27 cellular contexts compared by ENCODE assay signal in genomic region chr12:83619973-83620372, GRCh38.
"Had no signal": no experiment of that assay in that cellular context is flagged by ENCODE, and none has a peak within 500 bp of the region (broad histone marks: within the 10 kb centered on the region; RNA-seq: fewer than 3 reads in every experiment).

No MANE protein-coding gene starts in this region.

- H3K4me3 ChIP-seq: stomach, suprapubic skin, testis, thoracic aorta, thyroid gland, tibial artery, tibial nerve, transverse colon, upper lobe of left lung, upper lobe of right lung, uterus, vagina had no signal

- ATAC-seq: stimulated activated effector memory CD8-positive, alpha-beta T cell treated with anti-CD3 and anti-CD28 coated beads, Interleukin-12 subunit alpha, Interleukin-12 subunit beta, amount 100 ng/mL, for 72 hours; stimulated activated memory B cell treated with anti-CD40 and anti-IgM and Interleukin-4, amounts not matched to agents 10 μg/mL and 1 μg/mL and 100 μg/mL, for 72 hours; stimulated activated naive B cell treated with anti-CD40 and anti-IgM and Interleukin-4, amounts not matched to agents 10 μg/mL and 1 μg/mL and 100 μg/mL, for 72 hours; stimulated activated naive CD8-positive, alpha-beta T cell treated with anti-CD3 and anti-CD28 coated beads, Interleukin-15, amount 100 ng/mL, for 72 hours; stimulated activated naive CD8-positive, alpha-beta T cell treated with anti-CD3 and anti-CD28 coated beads, Interleukin-15, Interleukin-2, amounts not matched to agents 100 U/mL and 50 U/mL, for 24 hours; upper lobe of right lung had no signal

- H3K9me3 ChIP-seq: suprapubic skin, testis, thoracic aorta, thyroid gland, tibial artery, tibial nerve, transverse colon, upper lobe of left lung, upper lobe of right lung, uterus, vagina had no signal

- DNase-seq: stimulated activated CD4-positive, alpha-beta T cell treated with anti-CD3 and anti-CD28 coated beads, Interleukin-2, amount 100 ng/mL, for 48 hours; stimulated activated CD4-positive, alpha-beta T cell treated with anti-CD3 and anti-CD28 coated beads, Interleukin-4, amount 100 ng/mL, for 1 hour; stimulated activated CD4-positive, alpha-beta T cell treated with anti-CD3 and anti-CD28 coated beads, Interleukin-4, amount 100 ng/mL, for 24 hours; stimulated activated CD4-positive, alpha-beta T cell treated with anti-CD3 and anti-CD28 coated beads, Interleukin-4, amount 100 ng/mL, for 4 hours; stimulated activated CD8-positive, alpha-beta memory T cell treated with anti-CD3 and anti-CD28 coated beads, Interleukin-4, amount 100 ng/mL, for 48 hours; stimulated activated naive B cell treated with anti-CD40 and anti-IgM and Interleukin-4, amounts not matched to agents 10 μg/mL and 1 μg/mL and 100 μg/mL, for 72 hours; stimulated activated naive CD4-positive, alpha-beta T cell; stimulated activated naive CD4-positive, alpha-beta T cell treated with Interleukin-2 at 50 U/mL for 16 hours; stimulated activated naive CD8-positive, alpha-beta T cell treated with anti-CD3 and anti-CD28 coated beads, Interleukin-15, amount 100 ng/mL, for 72 hours; stimulated activated naive CD8-positive, alpha-beta T cell treated with anti-CD3 and anti-CD28 coated beads, Interleukin-15, Interleukin-2, amounts not matched to agents 100 U/mL and 50 U/mL, for 24 hours; stomach; substantia nigra; testis; thyroid gland; tibial artery; transverse colon; trophoblast cell; upper lobe of left lung; upper lobe of right lung; uterus had no signal

- H3K36me3 ChIP-seq: stomach, suprapubic skin, thoracic aorta, thyroid gland, tibial artery, tibial nerve, transverse colon, upper lobe of left lung, upper lobe of right lung, uterus, vagina had no signal

- FAIRE-seq: urothelium cell line had no signal

- H3K27me3 ChIP-seq: stomach, suprapubic skin, testis, thyroid gland, tibial artery, tibial nerve, transverse colon, upper lobe of left lung, upper lobe of right lung, uterus, vagina had no signal

- H3K4me1 ChIP-seq: stomach, suprapubic skin, testis, thyroid gland, tibial artery, tibial nerve, transverse colon, upper lobe of left lung, upper lobe of right lung, uterus, vagina had no signal

- H3K27ac ChIP-seq: stomach, suprapubic skin, testis, thoracic aorta, thyroid gland, tibial artery, tibial nerve, transverse colon, upper lobe of left lung, upper lobe of right lung, uterus, vagina had no signal
